16 cellular contexts compared by ENCODE assay signal in the genomic region with DNA sequence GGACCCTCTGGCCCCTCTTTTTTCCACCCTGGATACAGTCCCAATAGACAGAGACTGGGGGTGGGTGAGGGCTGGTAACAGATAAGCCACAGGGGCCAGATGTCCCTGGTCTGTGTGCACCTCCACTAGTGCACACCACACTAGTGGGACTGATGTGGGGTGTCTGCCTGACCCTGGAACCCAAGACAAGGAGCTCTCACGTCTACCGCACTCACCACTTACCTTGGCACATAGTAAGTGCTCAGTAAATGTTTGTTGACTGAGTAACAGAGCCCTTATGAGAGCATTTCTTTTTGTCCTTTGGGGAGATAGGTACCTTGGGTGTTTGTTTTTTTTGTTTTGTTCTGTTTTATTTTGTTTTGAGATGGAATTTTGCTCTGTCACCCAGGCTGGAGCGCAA. TPM values are rescaled to one million over a fixed set of nuclear protein-coding genes. Genes with fewer than 3 reads are reported as not detected.
DNase-seq lines count a peak whose midpoint lies in the region; ATAC-seq and TF ChIP-seq lines count a peak whose summit lies in the region.
"Had no signal": no experiment of that assay in that cellular context is flagged by ENCODE, and none has a peak within 500 bp of the region (broad histone marks: within the 10 kb centered on the region; RNA-seq: fewer than 3 reads in every experiment).

No MANE protein-coding gene starts in this region.

- no peaks in the 10 kb centered on the region for H3K27me3 Mint-ChIP-seq in activated CD4-positive, alpha-beta memory T cell treated with anti-CD3 and anti-CD28 coated beads, Interleukin-2, amount 10 ng/mL, durations not matched to agents 7 days and 5 days
- no peaks in the 10 kb centered on the region for H3K27me3 Mint-ChIP-seq in activated CD4-positive, alpha-beta memory T cell treated with anti-CD3 and anti-CD28 coated beads for 36 hours
- H3K27me3 Mint-ChIP-seq in T-helper 17 cell (no peaks in the 10 kb centered on the region), immature natural killer cell (ENCODE audit: low read depth in 3 of 3) (peaks cover 1 to 14% (median 10%) of the 10 kb centered on the region in 3 donors), HFFc6 (ENCODE audit: insufficient read depth) (peaks cover 2% of the 10 kb centered on the region; the same call in 1 of the 2 replicates)
- no peaks in the 10 kb centered on the region for H3K27me3 Mint-ChIP-seq in activated T-cell treated with anti-CD3 and anti-CD28 coated beads, Interleukin-2, amount 50 U/mL, for 24 hours
- H3K27me3 Mint-ChIP-seq: CD4-positive, CD25-positive, alpha-beta regulatory T cell had no signal

- peak overlapping the region; percentile 26 for H3K27ac Mint-ChIP-seq in activated CD4-positive, alpha-beta memory T cell treated with anti-CD3 and anti-CD28 coated beads, Interleukin-2, amount 10 ng/mL, durations not matched to agents 7 days and 5 days
- H3K27ac Mint-ChIP-seq in activated CD4-positive, alpha-beta memory T cell treated with anti-CD3 and anti-CD28 coated beads for 36 hours: no peak overlapping the region
- peak overlapping the region; percentile 11 for H3K27ac Mint-ChIP-seq in T-helper 17 cell
- peak overlapping the region; percentile 39 to 62 (median 50) for H3K27ac Mint-ChIP-seq in immature natural killer cell
- H3K27ac Mint-ChIP-seq in activated T-cell treated with anti-CD3 and anti-CD28 coated beads, Interleukin-2, amount 50 U/mL, for 24 hours: no peak overlapping the region
- no peak overlapping the region for H3K27ac Mint-ChIP-seq in HFFc6

- no peaks in the 10 kb centered on the region for H3K9me3 Mint-ChIP-seq in activated CD4-positive, alpha-beta memory T cell treated with anti-CD3 and anti-CD28 coated beads, Interleukin-2, amount 10 ng/mL, durations not matched to agents 7 days and 5 days
- no peaks in the 10 kb centered on the region for H3K9me3 Mint-ChIP-seq in activated CD4-positive, alpha-beta memory T cell treated with anti-CD3 and anti-CD28 coated beads for 36 hours
- H3K9me3 Mint-ChIP-seq in immature natural killer cell: no peaks in the 10 kb centered on the region
- no peaks in the 10 kb centered on the region for H3K9me3 Mint-ChIP-seq in activated T-cell treated with anti-CD3 and anti-CD28 coated beads, Interleukin-2, amount 50 U/mL, for 24 hours
- no peaks in the 10 kb centered on the region for H3K9me3 Mint-ChIP-seq in HFFc6
- H3K9me3 Mint-ChIP-seq: CD4-positive, CD25-positive, alpha-beta regulatory T cell had no signal

- ATAC-seq in T-helper 17 cell: no peak

- DNase-seq in activated CD4-positive, alpha-beta memory T cell treated with anti-CD3 and anti-CD28 coated beads, Interleukin-2, amount 10 ng/mL, durations not matched to agents 7 days and 5 days: no peak
- DNase-seq in activated CD4-positive, alpha-beta memory T cell treated with anti-CD3 and anti-CD28 coated beads for 36 hours: no peak
- no peak for DNase-seq in T-helper 17 cell
- no peak for DNase-seq in immature natural killer cell
- DNase-seq in osteoblast (ENCODE audit: insufficient read length, low spot score, missing footprints): peak; percentile 15
- no peak for DNase-seq in activated T-cell treated with anti-CD3 and anti-CD28 coated beads, Interleukin-2, amount 50 U/mL, for 24 hours
- no peak for DNase-seq in foreskin melanocyte
- DNase-seq in HFFc6: no peak
- DNase-seq: 8988T; AML-193; CD4-positive, CD25-positive, alpha-beta regulatory T cell; DMS 273 treated with DMSO at 0.1 percent for 48 hours; HCEC 1CT had no signal

- no peak overlapping the region for H3K27ac ChIP-seq in osteoblast (ENCODE audit: low read depth, low read length)
- H3K27ac ChIP-seq: BLaER1 had no signal

- H3K36me3 Mint-ChIP-seq in activated CD4-positive, alpha-beta memory T cell treated with anti-CD3 and anti-CD28 coated beads, Interleukin-2, amount 10 ng/mL, durations not matched to agents 7 days and 5 days (ENCODE audit: low read depth): peaks cover 66% of the 10 kb centered on the region
- peaks cover 6% of the 10 kb centered on the region for H3K36me3 Mint-ChIP-seq in activated CD4-positive, alpha-beta memory T cell treated with anti-CD3 and anti-CD28 coated beads for 36 hours
- H3K36me3 Mint-ChIP-seq in T-helper 17 cell (ENCODE audit: low read depth) (peaks cover 9% of the 10 kb centered on the region), immature natural killer cell (peaks cover 10 to 43% (median 22%) of the 10 kb centered on the region in 3 donors), HFFc6 (ENCODE audit: low read depth) (no peaks in the 10 kb centered on the region)
- H3K36me3 Mint-ChIP-seq in activated T-cell treated with anti-CD3 and anti-CD28 coated beads, Interleukin-2, amount 50 U/mL, for 24 hours (ENCODE audit: low read depth): peaks cover 10% of the 10 kb centered on the region

- H3K79me2 ChIP-seq in osteoblast (ENCODE audit: insufficient read depth, low read length): no peaks in the 10 kb centered on the region

- no peak overlapping the region for H3K4me2 ChIP-seq in osteoblast (ENCODE audit: insufficient read depth, low read length)
- H3K4me2 ChIP-seq: BLaER1 had no signal

- no peaks in the 10 kb centered on the region for H3K36me3 ChIP-seq in osteoblast (ENCODE audit: insufficient read depth, low read length)
- H3K36me3 ChIP-seq: BLaER1 had no signal

- H3K9me3 ChIP-seq in T-helper 17 cell (ENCODE audit: control insufficient read depth, low read length, poor library complexity, severe bottlenecking) (no peaks in the 10 kb centered on the region), osteoblast (ENCODE audit: low read depth, low read length) (no peaks in the 10 kb centered on the region)
- H3K9me3 ChIP-seq: BLaER1 had no signal

- no peak overlapping the region for H2AFZ ChIP-seq in osteoblast (ENCODE audit: low read length)

- TF ChIP-seq CTCF in osteoblast (IDR thresholded peaks at IDR 0.05; ENCODE audit: extremely low read depth, low read depth, low read length) (no peak), HFFc6 (IDR thresholded peaks at IDR 0.05) (no peak)

- POLR2A ChIA-PET in activated CD4-positive, alpha-beta memory T cell treated with anti-CD3 and anti-CD28 coated beads, Interleukin-2, amount 10 ng/mL, durations not matched to agents 7 days and 5 days (lab: Charles Lee): interaction anchor here (1.3 kb wide), 1 partner anchor 11 kb away, joined by 4 read pairs; no protein-coding TSS in a partner anchor
- POLR2A ChIA-PET in activated CD4-positive, alpha-beta memory T cell treated with anti-CD3 and anti-CD28 coated beads for 36 hours (lab: Charles Lee): no interaction called here

- no peaks in the 10 kb centered on the region for H4K20me1 ChIP-seq in osteoblast (ENCODE audit: insufficient read depth, low read length)
- H4K20me1 ChIP-seq: BLaER1 had no signal

- H3K4me1 Mint-ChIP-seq in activated CD4-positive, alpha-beta memory T cell treated with anti-CD3 and anti-CD28 coated beads, Interleukin-2, amount 10 ng/mL, durations not matched to agents 7 days and 5 days: no peaks in the 10 kb centered on the region
- no peaks in the 10 kb centered on the region for H3K4me1 Mint-ChIP-seq in activated CD4-positive, alpha-beta memory T cell treated with anti-CD3 and anti-CD28 coated beads for 36 hours (ENCODE audit: low read depth)
- H3K4me1 Mint-ChIP-seq in T-helper 17 cell (peaks cover 4% of the 10 kb centered on the region), immature natural killer cell (peaks cover 0 to 2% of the 10 kb centered on the region in 2 donors), HFFc6 (ENCODE audit: low read depth) (no peaks in the 10 kb centered on the region)
- H3K4me1 Mint-ChIP-seq in activated T-cell treated with anti-CD3 and anti-CD28 coated beads, Interleukin-2, amount 50 U/mL, for 24 hours (ENCODE audit: low read depth): no peaks in the 10 kb centered on the region

- intact Hi-C loops in activated CD4-positive, alpha-beta memory T cell treated with anti-CD3 and anti-CD28 coated beads for 36 hours (cut with micrococcal nuclease): no loop called here

- CTCF ChIA-PET in activated CD4-positive, alpha-beta memory T cell treated with anti-CD3 and anti-CD28 coated beads, Interleukin-2, amount 10 ng/mL, durations not matched to agents 7 days and 5 days (lab: Charles Lee): no interaction called here
- CTCF ChIA-PET in activated CD4-positive, alpha-beta memory T cell treated with anti-CD3 and anti-CD28 coated beads for 36 hours (lab: Charles Lee): no interaction called here

- no peak overlapping the region for H3K4me3 ChIP-seq in osteoblast (ENCODE audit: insufficient read depth, low read length)
- H3K4me3 ChIP-seq: BLaER1 had no signal

- no peaks in the 10 kb centered on the region for H3K4me1 ChIP-seq in osteoblast (ENCODE audit: insufficient read depth, low read length)
- H3K4me1 ChIP-seq: BLaER1 had no signal

- H3K4me3 Mint-ChIP-seq in activated CD4-positive, alpha-beta memory T cell treated with anti-CD3 and anti-CD28 coated beads, Interleukin-2, amount 10 ng/mL, durations not matched to agents 7 days and 5 days: no peak overlapping the region
- H3K4me3 Mint-ChIP-seq in activated CD4-positive, alpha-beta memory T cell treated with anti-CD3 and anti-CD28 coated beads for 36 hours: no peak overlapping the region
- H3K4me3 Mint-ChIP-seq in T-helper 17 cell: no peak overlapping the region
- H3K4me3 Mint-ChIP-seq in immature natural killer cell: no peak overlapping the region
- no peak overlapping the region for H3K4me3 Mint-ChIP-seq in activated T-cell treated with anti-CD3 and anti-CD28 coated beads, Interleukin-2, amount 50 U/mL, for 24 hours
- no peak overlapping the region for H3K4me3 Mint-ChIP-seq in HFFc6
- H3K4me3 Mint-ChIP-seq: CD4-positive, CD25-positive, alpha-beta regulatory T cell had no signal

- H3K27me3 ChIP-seq in osteoblast (ENCODE audit: insufficient read depth, low read length): no peaks in the 10 kb centered on the region
- H3K27me3 ChIP-seq: BLaER1 had no signal

RNA-seq across cellular contexts. Expression of a gene that starts 23.1 kb away (rescaled TPM):
- total RNA-seq in activated CD4-positive, alpha-beta memory T cell treated with anti-CD3 and anti-CD28 coated beads, Interleukin-2, amount 10 ng/mL, durations not matched to agents 7 days and 5 days: 10 to 100 TPM; 29.7 to 33.3 TPM
- total RNA-seq in activated CD4-positive, alpha-beta memory T cell treated with anti-CD3 and anti-CD28 coated beads for 36 hours: 10 to 100 TPM; 19.7 to 24.6 TPM
- total RNA-seq in T-helper 17 cell (10 to 100 TPM; 45.1 to 46.2 TPM), osteoblast (2.9 and 6.9 TPM in 2 replicates)
- 10 to 100 TPM in 1 of 3 donors, 1 to 10 TPM in 2; 6.0 to 20.8 (median 8.3) TPM for polyA plus RNA-seq in immature natural killer cell
- 10 to 100 TPM; 20.1 to 27.2 (median 25.5) TPM for total RNA-seq in HFFc6 (2021; fragmentation: NEBNext Ultra II Directional; extraction: Animal tissue kit (Norgen Biotek cat#: 25700))

RNA-seq across cellular contexts. Expression of a gene that starts 34.7 kb away (rescaled TPM):
- under 1 TPM; 0.58 to 0.63 TPM for total RNA-seq in activated CD4-positive, alpha-beta memory T cell treated with anti-CD3 and anti-CD28 coated beads, Interleukin-2, amount 10 ng/mL, durations not matched to agents 7 days and 5 days
- total RNA-seq in activated CD4-positive, alpha-beta memory T cell treated with anti-CD3 and anti-CD28 coated beads for 36 hours: under 1 TPM; 0.73 to 1.00 TPM
- total RNA-seq in T-helper 17 cell (1 to 10 TPM; 5.2 to 7.4 TPM), osteoblast (under 0.01 TPM in 1 of 2 replicates, not detected in the other)
- 1 to 10 TPM; 1.9 to 3.7 (median 2.5) TPM for polyA plus RNA-seq in immature natural killer cell
- under 1 TPM in 2 of 6 experiments, not detected in 4; 0.21 TPM for total RNA-seq in HFFc6 (2021; fragmentation: NEBNext Ultra II Directional; extraction: Animal tissue kit (Norgen Biotek cat#: 25700))
- total RNA-seq: Daoy, HT-29 had no signal

RNA-seq across cellular contexts. Expression of a gene that starts 40.1 kb away (rescaled TPM):
- 100 to 1,000 TPM; 420 TPM for total RNA-seq in activated CD4-positive, alpha-beta memory T cell treated with anti-CD3 and anti-CD28 coated beads, Interleukin-2, amount 10 ng/mL, durations not matched to agents 7 days and 5 days
- total RNA-seq in activated CD4-positive, alpha-beta memory T cell treated with anti-CD3 and anti-CD28 coated beads for 36 hours: 10 to 100 TPM; 48.7 to 50.1 TPM
- 100 to 1,000 TPM; 270 to 305 TPM for total RNA-seq in T-helper 17 cell
- polyA plus RNA-seq in immature natural killer cell: 100 to 1,000 TPM; 104 to 340 (median 110) TPM
- under 0.01 and 0.72 TPM in 2 replicates for total RNA-seq in osteoblast
- total RNA-seq in HFFc6 (2021; fragmentation: NEBNext Ultra II Directional; extraction: Animal tissue kit (Norgen Biotek cat#: 25700)): under 1 TPM; 0.09 to 0.28 (median 0.19) TPM
- total RNA-seq: Daoy, HT-29 had no signal

Comparison
In these comparisons a context has a peak if more than half of its experiments do, and no peak if none do; other contexts are left out.
1. H3K27ac Mint-ChIP-seq: peak in activated CD4-positive, alpha-beta memory T cell treated with anti-CD3 and anti-CD28 coated beads, Interleukin-2, amount 10 ng/mL, durations not matched to agents 7 days and 5 days (single experiment), T-helper 17 cell (single experiment) and immature natural killer cell (6 of 6); none in activated CD4-positive, alpha-beta memory T cell treated with anti-CD3 and anti-CD28 coated beads for 36 hours (single experiment), activated T-cell treated with anti-CD3 and anti-CD28 coated beads, Interleukin-2, amount 50 U/mL, for 24 hours (single experiment) and HFFc6 (single experiment).
2. RNA of a gene that starts 40.1 kb away (total RNA-seq): 420 TPM in activated CD4-positive, alpha-beta memory T cell treated with anti-CD3 and anti-CD28 coated beads, Interleukin-2, amount 10 ng/mL, durations not matched to agents 7 days and 5 days, 270 to 305 TPM in T-helper 17 cell and 48.7 to 50.1 TPM in activated CD4-positive, alpha-beta memory T cell treated with anti-CD3 and anti-CD28 coated beads for 36 hours; under 0.01 to 0.72 TPM in osteoblast and 0.09 to 0.28 TPM in HFFc6; every median in the first group is over 10 times any median in the second.